Comparison of ENCODE assay signal across 10 cellular contexts in genomic region chr5:95647331-95647659, GRCh38. TPM values are rescaled to one million over a fixed set of nuclear protein-coding genes. Genes with fewer than 3 reads are reported as not detected.
A peak's percentile ranks its signal among the peaks of the same experiment; 100 is the strongest.
DNase-seq lines count a peak whose midpoint lies in the region; ATAC-seq and TF ChIP-seq lines count a peak whose summit lies in the region.
"Had no signal": no experiment of that assay in that cellular context is flagged by ENCODE, and none has a peak within 500 bp of the region (broad histone marks: within the 10 kb centered on the region; RNA-seq: fewer than 3 reads in every experiment).

No MANE protein-coding gene starts in this region.

- peak overlapping the region; percentile 84 for H3K27ac ChIP-seq in trophoblast cell (ENCODE audit: low read depth, low read length)

- DNase-seq in GM12864 (ENCODE audit: low read depth): no peak
- DNase-seq in fibroblast of villous mesenchyme (ENCODE audit: low read depth): peak; percentile 91
- no peak for DNase-seq in trophoblast cell
- no peak for DNase-seq in dedifferentiated amniotic fluid mesenchymal stem cell (ENCODE audit: extremely low spot score)
- no peak for DNase-seq in GM19240 (ENCODE audit: insufficient read length, low spot score)
- no peak for DNase-seq in kidney glomerular epithelial cell (lab: John Stamatoyannopoulos, UW)
- DNase-seq in NCI-H1694 treated with DMSO at 0.1 percent for 48 hours (lab: John Stamatoyannopoulos, UW): no peak

- peak overlapping the region; percentile 56 for H4K8ac ChIP-seq in trophoblast cell (ENCODE audit: low read depth, low read length)

- no peaks in the 10 kb centered on the region for H3K9me3 ChIP-seq in trophoblast cell (ENCODE audit: insufficient read depth, low read depth, low read length)

- H3K14ac ChIP-seq in trophoblast cell (ENCODE audit: low read length): peak overlapping the region; percentile 18

- peak overlapping the region; percentile 75 for H2BK5ac ChIP-seq in trophoblast cell (ENCODE audit: low read depth, low read length, poor library complexity)

- H3K9ac ChIP-seq in trophoblast cell (ENCODE audit: low read length): peak overlapping the region; percentile 70

- peak; percentile 27 for ATAC-seq in SK-N-SH treated with all-trans-retinoic acid at 6 μM for 48 hours

- peak overlapping the region; percentile 50 for H2BK120ac ChIP-seq in trophoblast cell (ENCODE audit: insufficient read depth, low read length, poor library complexity)

- no peak overlapping the region for H2AK5ac ChIP-seq in trophoblast cell (ENCODE audit: low read length)

- H3K79me1 ChIP-seq in trophoblast cell (ENCODE audit: low read length): peaks cover 6% of the 10 kb centered on the region

- H4K91ac ChIP-seq in trophoblast cell (ENCODE audit: low read depth, low read length): peak overlapping the region; percentile 77

- no peak overlapping the region for H3K4ac ChIP-seq in trophoblast cell (ENCODE audit: low read depth, low read length)

- no peak overlapping the region for H3K23ac ChIP-seq in trophoblast cell (ENCODE audit: low read length)

- WGBS in trophoblast cell (ENCODE audit: extremely low coverage, insufficient coverage, insufficient read length): no CpG with 5 or more reads among the region's 10 CpGs

- TF ChIP-seq CTCF in GM12864 (IDR thresholded peaks at IDR 0.05; ENCODE audit: low read depth, low read length, missing control alignments) (no peak), fibroblast of villous mesenchyme (IDR thresholded peaks at IDR 0.05; ENCODE audit: insufficient read depth, low read depth, low read length) (no peak)

- H3K4me3 ChIP-seq in GM12864 (ENCODE audit: low read depth, low read length) (peak overlapping the region; percentile 72), fibroblast of villous mesenchyme (ENCODE audit: low read depth, low read length) (peak overlapping the region; percentile 62), trophoblast cell (ENCODE audit: low read depth, low read length) (no peak overlapping the region)

- H3K4me1 ChIP-seq in trophoblast cell (ENCODE audit: control insufficient read depth in 1 of 2, insufficient read depth in 2 of 2, low read length in 2 of 2): peaks cover 0 to 3% of the 10 kb centered on the region in 2 experiments

- H3K18ac ChIP-seq in trophoblast cell (ENCODE audit: low read length): no peak overlapping the region

- no peaks in the 10 kb centered on the region for H3K27me3 ChIP-seq in trophoblast cell (ENCODE audit: insufficient read depth, low read length)

- H4K12ac ChIP-seq in trophoblast cell (ENCODE audit: low read depth, low read length): no peak overlapping the region

- H3K79me2 ChIP-seq in trophoblast cell (ENCODE audit: control insufficient read depth, insufficient read depth, low read length, poor library complexity): no peaks in the 10 kb centered on the region

- no peaks in the 10 kb centered on the region for H3K36me3 ChIP-seq in trophoblast cell (ENCODE audit: control insufficient read depth in 1 of 2, insufficient read depth in 2 of 2, low read length in 2 of 2)

- H2AFZ ChIP-seq in trophoblast cell (ENCODE audit: insufficient read depth, low read length, poor library complexity): no peak overlapping the region

- peak overlapping the region; percentile 83 for H3K4me2 ChIP-seq in trophoblast cell (ENCODE audit: low read length)

- H2BK12ac ChIP-seq in trophoblast cell (ENCODE audit: low read length): no peak overlapping the region

TF ChIP-seq in SK-N-SH treated with all-trans-retinoic acid at 6 μM for 48 hours, 23 proteins besides CTCF, POLR2A, EP300 and RAD21:
- TF ChIP-seq ZNF70 (CRISPR knock-in tag; IDR thresholded peaks at IDR 0.05): no peak
TF ChIP-seq in SK-N-SH treated with all-trans-retinoic acid at 6 μM for 48 hours: peak in this region for 0.

RNA-seq across cellular contexts. Expression of gene RFESD, which starts 0.7 kb away (rescaled TPM):
- total RNA-seq in fibroblast of villous mesenchyme: 1.6 and 2.6 TPM in 2 replicates
- 3.5 and 3.6 TPM in 2 replicates for polyA plus RNA-seq in trophoblast cell (2013)

RNA-seq across cellular contexts. Expression of gene GPR150, which starts 27.4 kb away (rescaled TPM):
- 0.32 and 0.43 TPM in 2 replicates for total RNA-seq in fibroblast of villous mesenchyme
- polyA plus RNA-seq in trophoblast cell (2013): not detected in 2 replicates
- total RNA-seq: HT1080, renal cortical epithelial cell had no signal

RNA-seq across cellular contexts. Expression of gene SPATA9, which starts 35.5 kb away (rescaled TPM):
- total RNA-seq in fibroblast of villous mesenchyme: 1.3 TPM in 2 replicates
- 0.50 and 0.51 TPM in 2 replicates for polyA plus RNA-seq in trophoblast cell (2013)
- total RNA-seq: HT1080 had no signal
